14 cellular contexts compared by ENCODE assay signal in the genomic region with DNA sequence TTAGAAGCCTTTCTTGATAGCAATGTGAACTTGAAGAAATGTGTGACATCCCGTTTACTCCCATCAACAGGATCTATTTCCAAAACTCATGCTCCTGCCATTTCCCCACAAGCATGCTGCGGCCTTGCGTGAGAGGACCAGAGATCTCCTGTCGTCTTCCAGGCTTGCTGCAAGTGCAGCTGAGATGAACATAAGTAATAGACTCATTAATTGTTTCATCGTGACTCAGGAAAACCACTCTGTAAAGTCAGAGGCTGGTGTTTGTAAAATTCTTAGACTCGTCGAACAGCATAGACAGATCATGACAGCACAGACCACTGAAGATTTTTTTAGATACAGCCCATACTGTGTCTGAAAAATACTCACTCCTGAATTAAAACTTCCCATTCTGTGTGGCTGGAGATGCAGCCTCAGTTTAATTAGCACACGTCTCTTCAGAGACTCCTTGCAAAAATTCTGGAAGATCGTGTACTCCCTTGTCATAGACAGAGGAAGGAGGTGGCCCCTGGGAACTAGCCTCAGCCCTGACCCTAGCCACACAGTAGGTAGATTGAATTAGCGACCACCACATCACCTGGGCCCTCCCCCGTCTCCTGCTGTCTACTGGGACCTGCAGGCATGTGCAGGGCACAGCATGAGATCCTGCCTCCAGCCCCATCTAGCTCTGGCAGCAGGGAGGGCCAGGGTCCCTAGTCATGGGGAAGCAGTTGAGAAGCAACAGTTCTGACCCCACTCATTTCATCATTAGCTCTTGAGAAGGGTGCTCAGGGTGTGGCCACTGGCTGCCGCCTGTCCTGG.
A peak's percentile ranks its signal among the peaks of the same experiment; 100 is the strongest.
DNase-seq lines count a peak whose midpoint lies in the region; ATAC-seq, FAIRE-seq and TF ChIP-seq lines count a peak whose summit lies in the region.
"Had no signal": no experiment of that assay in that cellular context is flagged by ENCODE, and none has a peak within 500 bp of the region (broad histone marks: within the 10 kb centered on the region; RNA-seq: fewer than 3 reads in every experiment).

No MANE protein-coding gene starts in this region.

- TF ChIP-seq POLR2A in GM12891 (IDR thresholded peaks at IDR 0.05; ENCODE audit: low read depth, low read length), result no peak; the same call in none of the 2 replicates
- no peak for TF ChIP-seq POLR2A in tibial nerve (IDR thresholded peaks at IDR 0.05)

- H3K4me3 Mint-ChIP-seq in CD4-positive, CD25-positive, alpha-beta regulatory T cell, result peak overlapping the region in 3 of 4 donors; percentile 10 to 74 (median 59)

- ATAC-seq in CD4-positive, CD25-positive, alpha-beta regulatory T cell (ENCODE audit: low read depth in 2 of 2), result no peak
- no peak for ATAC-seq in HG03025 (IDR thresholded peaks at IDR 0.05; ENCODE audit: low FRiP score, unreplicated experiment)
- ATAC-seq in GM21390 (IDR thresholded peaks at IDR 0.05; ENCODE audit: unreplicated experiment), result no peak
- ATAC-seq: gastroesophageal sphincter had no signal

- H3K27me3 Mint-ChIP-seq in CD4-positive, CD25-positive, alpha-beta regulatory T cell, result no peaks in the 10 kb centered on the region
- H3K27me3 Mint-ChIP-seq: IgD-negative memory B cell had no signal

- 84 to 87% methylated on average over 11 to 12 of the region's 12 CpGs for WGBS in tibial nerve, 2 donors

- peaks cover 0 to 45% (median 9%) of the 10 kb centered on the region in 4 donors for H3K4me1 Mint-ChIP-seq in CD4-positive, CD25-positive, alpha-beta regulatory T cell

- no peak overlapping the region for H3K27ac Mint-ChIP-seq in CD4-positive, CD25-positive, alpha-beta regulatory T cell
- H3K27ac Mint-ChIP-seq: IgD-negative memory B cell had no signal

- peaks cover 49% of the 10 kb centered on the region for H3K36me3 ChIP-seq in CD4-positive, CD25-positive, alpha-beta regulatory T cell (ENCODE audit: control insufficient read depth, insufficient read depth, low read length)
- H3K36me3 ChIP-seq in MG63, result no peaks in the 10 kb centered on the region
- H3K36me3 ChIP-seq in tibial nerve, result peaks cover 0 to 37% (median 0%) of the 10 kb centered on the region in 3 donors

- H3K9me3 Mint-ChIP-seq in CD4-positive, CD25-positive, alpha-beta regulatory T cell, result no peaks in the 10 kb centered on the region
- H3K9me3 Mint-ChIP-seq: IgD-negative memory B cell had no signal

- no peaks in the 10 kb centered on the region for H3K9me3 ChIP-seq in CD4-positive, CD25-positive, alpha-beta regulatory T cell (ENCODE audit: control insufficient read depth in 2 of 2, low read length in 2 of 2)
- no peaks in the 10 kb centered on the region for H3K9me3 ChIP-seq in MG63
- no peaks in the 10 kb centered on the region for H3K9me3 ChIP-seq in tibial nerve
- H3K9me3 ChIP-seq: gastroesophageal sphincter had no signal

- DNase-seq in CD4-positive, CD25-positive, alpha-beta regulatory T cell, result no peak
- DNase-seq in GM12891 (ENCODE audit: insufficient read length, low spot score) (no peak), MG63 (peak; percentile 16), fibroblast of the aortic adventitia (ENCODE audit: low read depth) (peak; percentile 4), dermis blood vessel endothelial cell (no peak), tibial nerve (ENCODE audit: low spot score in 2 of 2) (no peak)
- DNase-seq: activated effector memory CD4-positive, alpha-beta T cell treated with Interleukin-2 at 50 U/mL for 16 hours; cortex of kidney; occipital lobe; stimulated activated CD4-positive, alpha-beta T cell treated with anti-CD3 and anti-CD28 coated beads, Interleukin-15, amount 100 ng/mL, for 24 hours had no signal

- peaks cover 87% of the 10 kb centered on the region for H3K4me1 ChIP-seq in CD4-positive, CD25-positive, alpha-beta regulatory T cell (ENCODE audit: control insufficient read depth, insufficient read depth, low read length, poor library complexity, severe bottlenecking)
- H3K4me1 ChIP-seq in tibial nerve, result peaks cover 0 to 62% (median 14%) of the 10 kb centered on the region in 4 donors

- no peak for TF ChIP-seq EP300 in tibial nerve (IDR thresholded peaks at IDR 0.05)

- H3K4me3 ChIP-seq in CD4-positive, CD25-positive, alpha-beta regulatory T cell (ENCODE audit: low read depth, low read length), result peak overlapping the region; percentile 26
- H3K4me3 ChIP-seq in MG63 (no peak overlapping the region), fibroblast of the aortic adventitia (ENCODE audit: low read depth, low read length) (no peak overlapping the region), tibial nerve (no peak overlapping the region)
- H3K4me3 ChIP-seq: gastroesophageal sphincter had no signal

- FAIRE-seq in GM12891 (lab: Jason Lieb, UNC), result no peak

- H3K27me3 ChIP-seq in CD4-positive, CD25-positive, alpha-beta regulatory T cell (ENCODE audit: control insufficient read depth, insufficient read depth, low read length), result no peaks in the 10 kb centered on the region
- H3K27me3 ChIP-seq in MG63, result no peaks in the 10 kb centered on the region
- no peaks in the 10 kb centered on the region for H3K27me3 ChIP-seq in tibial nerve
- H3K27me3 ChIP-seq: gastroesophageal sphincter had no signal

- no peak for TF ChIP-seq CTCF in fibroblast of the aortic adventitia (IDR thresholded peaks at IDR 0.05; ENCODE audit: insufficient read depth, low read length)
- TF ChIP-seq CTCF in tibial nerve (IDR thresholded peaks at IDR 0.05), result no peak

- peak overlapping the region; percentile 55 for H3K27ac ChIP-seq in CD4-positive, CD25-positive, alpha-beta regulatory T cell (ENCODE audit: insufficient read depth, low read length, poor library complexity, severe bottlenecking)
- no peak overlapping the region for H3K27ac ChIP-seq in tibial nerve

- peaks cover 13% of the 10 kb centered on the region for H3K36me3 Mint-ChIP-seq in CD4-positive, CD25-positive, alpha-beta regulatory T cell

TF ChIP-seq in GM12891, 5 proteins besides CTCF, POLR2A, EP300 and RAD21:
- TF ChIP-seq PAX5 (IDR thresholded peaks at IDR 0.05; ENCODE audit: insufficient read depth, low read length, severe bottlenecking) (no peak), SPI1 (IDR thresholded peaks at IDR 0.05; ENCODE audit: low read depth, low read length) (no peak), POLR2AphosphoS5 (IDR thresholded peaks at IDR 0.05; ENCODE audit: low read depth, low read length) (0 out of 2 replicates have a peak, but pooled peaks have one; percentile 9), TAF1 (IDR thresholded peaks at IDR 0.05; ENCODE audit: low read depth, low read length) (peak; percentile 19; the same call in 1 of the 2 replicates), POU2F2 (IDR thresholded peaks at IDR 0.05; ENCODE audit: low read depth, low read length) (no peak)

Comparison
In these comparisons a context has a peak if more than half of its experiments do, and no peak if none do; other contexts are left out.
1. DNase-seq: peak in MG63 (single experiment) and fibroblast of the aortic adventitia (single experiment); none in CD4-positive, CD25-positive, alpha-beta regulatory T cell (0 of 3), GM12891 (single experiment), dermis blood vessel endothelial cell (single experiment) and tibial nerve (0 of 2).